In genomic region chr3:129690406-129690805, GRCh38 we compare ENCODE assay signal across 1 cellular context.
TF ChIP-seq lines count a peak whose summit lies in the region.

No MANE protein-coding gene starts in this region.

TF ChIP-seq in HepG2, 621 proteins besides CTCF, POLR2A, EP300 and RAD21 (continued from another document and continues in another):
- TF ChIP-seq ZBTB7A (CRISPR knock-in tag; IDR thresholded peaks at IDR 0.05) = no peak
- TF ChIP-seq USF2 (IDR thresholded peaks at IDR 0.05; ENCODE audit: low read depth, low read length) = peak; percentile 91
- peak; percentile 95; the same call in 1 of the 2 replicates for TF ChIP-seq USF2 (CRISPR knock-in tag; IDR thresholded peaks at IDR 0.05; ENCODE audit: borderline replicate concordance)
- TF ChIP-seq ZNF788 (CRISPR knock-in tag; IDR thresholded peaks at IDR 0.05; ENCODE audit: borderline replicate concordance) = no peak
- peak; percentile 34; the same call in 1 of the 2 replicates for TF ChIP-seq ELF1 (CRISPR knock-in tag; IDR thresholded peaks at IDR 0.05)
- TF ChIP-seq AFF4 (CRISPR knock-in tag; IDR thresholded peaks at IDR 0.05) = no peak
- TF ChIP-seq PBX2 (CRISPR knock-in tag; IDR thresholded peaks at IDR 0.05) = no peak
- no peak for TF ChIP-seq ZNF605 (CRISPR knock-in tag; IDR thresholded peaks at IDR 0.05)
- no peak for TF ChIP-seq ZNF253 (CRISPR knock-in tag; IDR thresholded peaks at IDR 0.05; ENCODE audit: borderline replicate concordance)
- TF ChIP-seq NFYC (CRISPR knock-in tag; IDR thresholded peaks at IDR 0.05) = peak; percentile 92
- TF ChIP-seq NCOA2 (CRISPR knock-in tag; IDR thresholded peaks at IDR 0.05) = no peak
- TF ChIP-seq NFYB (CRISPR knock-in tag; IDR thresholded peaks at IDR 0.05) = peak; percentile 74
- TF ChIP-seq POLR2G (IDR thresholded peaks at IDR 0.05; ENCODE audit: low read depth, low read length) = no peak
- no peak for TF ChIP-seq ZNF782 (CRISPR knock-in tag; IDR thresholded peaks at IDR 0.05; ENCODE audit: borderline replicate concordance)
- peak; percentile 23; the same call in 1 of the 2 replicates for TF ChIP-seq KAT8 (CRISPR knock-in tag; IDR thresholded peaks at IDR 0.05)
- TF ChIP-seq, protein P1, sequence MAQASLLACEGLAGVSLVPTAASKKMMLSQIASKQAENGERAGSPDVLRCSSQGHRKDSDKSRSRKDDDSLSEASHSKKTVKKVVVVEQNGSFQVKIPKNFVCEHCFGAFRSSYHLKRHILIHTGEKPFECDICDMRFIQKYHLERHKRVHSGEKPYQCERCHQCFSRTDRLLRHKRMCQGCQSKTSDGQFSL (CRISPR knock-in tag; IDR thresholded peaks at IDR 0.05) = no peak
- TF ChIP-seq ZKSCAN5 (CRISPR knock-in tag; IDR thresholded peaks at IDR 0.05) = no peak
- TF ChIP-seq, protein P2, sequence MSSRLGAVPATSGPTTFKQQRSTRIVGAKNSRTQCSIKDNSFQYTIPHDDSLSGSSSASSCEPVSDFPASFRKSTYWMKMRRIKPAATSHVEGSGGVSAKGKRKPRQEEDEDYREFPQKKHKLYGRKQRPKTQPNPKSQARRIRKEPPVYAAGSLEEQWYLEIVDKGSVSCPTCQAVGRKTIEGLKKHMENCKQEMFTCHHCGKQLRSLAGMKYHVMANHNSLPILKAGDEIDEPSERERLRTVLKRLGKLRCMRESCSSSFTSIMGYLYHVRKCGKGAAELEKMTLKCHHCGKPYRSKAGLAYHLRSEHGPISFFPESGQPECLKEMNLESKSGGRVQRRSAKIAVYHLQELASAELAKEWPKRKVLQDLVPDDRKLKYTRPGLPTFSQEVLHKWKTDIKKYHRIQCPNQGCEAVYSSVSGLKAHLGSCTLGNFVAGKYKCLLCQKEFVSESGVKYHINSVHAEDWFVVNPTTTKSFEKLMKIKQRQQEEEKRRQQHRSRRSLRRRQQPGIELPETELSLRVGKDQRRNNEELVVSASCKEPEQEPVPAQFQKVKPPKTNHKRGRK (CRISPR knock-in tag; IDR thresholded peaks at IDR 0.05) = no peak
- TF ChIP-seq DNMT1 (CRISPR knock-in tag; IDR thresholded peaks at IDR 0.05) = no peak
- TF ChIP-seq MAFF (IDR thresholded peaks at IDR 0.05; ENCODE audit: low read depth, low read length) = no peak
- TF ChIP-seq, protein P3, sequence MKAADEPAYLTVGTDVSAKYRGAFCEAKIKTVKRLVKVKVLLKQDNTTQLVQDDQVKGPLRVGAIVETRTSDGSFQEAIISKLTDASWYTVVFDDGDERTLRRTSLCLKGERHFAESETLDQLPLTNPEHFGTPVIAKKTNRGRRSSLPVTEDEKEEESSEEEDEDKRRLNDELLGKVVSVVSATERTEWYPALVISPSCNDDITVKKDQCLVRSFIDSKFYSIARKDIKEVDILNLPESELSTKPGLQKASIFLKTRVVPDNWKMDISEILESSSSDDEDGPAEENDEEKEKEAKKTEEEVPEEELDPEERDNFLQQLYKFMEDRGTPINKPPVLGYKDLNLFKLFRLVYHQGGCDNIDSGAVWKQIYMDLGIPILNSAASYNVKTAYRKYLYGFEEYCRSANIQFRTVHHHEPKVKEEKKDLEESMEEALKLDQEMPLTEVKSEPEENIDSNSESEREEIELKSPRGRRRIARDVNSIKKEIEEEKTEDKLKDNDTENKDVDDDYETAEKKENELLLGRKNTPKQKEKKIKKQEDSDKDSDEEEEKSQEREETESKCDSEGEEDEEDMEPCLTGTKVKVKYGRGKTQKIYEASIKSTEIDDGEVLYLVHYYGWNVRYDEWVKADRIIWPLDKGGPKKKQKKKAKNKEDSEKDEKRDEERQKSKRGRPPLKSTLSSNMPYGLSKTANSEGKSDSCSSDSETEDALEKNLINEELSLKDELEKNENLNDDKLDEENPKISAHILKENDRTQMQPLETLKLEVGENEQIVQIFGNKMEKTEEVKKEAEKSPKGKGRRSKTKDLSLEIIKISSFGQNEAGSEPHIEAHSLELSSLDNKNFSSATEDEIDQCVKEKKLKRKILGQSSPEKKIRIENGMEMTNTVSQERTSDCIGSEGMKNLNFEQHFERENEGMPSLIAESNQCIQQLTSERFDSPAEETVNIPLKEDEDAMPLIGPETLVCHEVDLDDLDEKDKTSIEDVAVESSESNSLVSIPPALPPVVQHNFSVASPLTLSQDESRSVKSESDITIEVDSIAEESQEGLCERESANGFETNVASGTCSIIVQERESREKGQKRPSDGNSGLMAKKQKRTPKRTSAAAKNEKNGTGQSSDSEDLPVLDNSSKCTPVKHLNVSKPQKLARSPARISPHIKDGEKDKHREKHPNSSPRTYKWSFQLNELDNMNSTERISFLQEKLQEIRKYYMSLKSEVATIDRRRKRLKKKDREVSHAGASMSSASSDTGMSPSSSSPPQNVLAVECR (CRISPR knock-in tag; IDR thresholded peaks at IDR 0.05; ENCODE audit: borderline replicate concordance) = no peak
- TF ChIP-seq, protein P4, sequence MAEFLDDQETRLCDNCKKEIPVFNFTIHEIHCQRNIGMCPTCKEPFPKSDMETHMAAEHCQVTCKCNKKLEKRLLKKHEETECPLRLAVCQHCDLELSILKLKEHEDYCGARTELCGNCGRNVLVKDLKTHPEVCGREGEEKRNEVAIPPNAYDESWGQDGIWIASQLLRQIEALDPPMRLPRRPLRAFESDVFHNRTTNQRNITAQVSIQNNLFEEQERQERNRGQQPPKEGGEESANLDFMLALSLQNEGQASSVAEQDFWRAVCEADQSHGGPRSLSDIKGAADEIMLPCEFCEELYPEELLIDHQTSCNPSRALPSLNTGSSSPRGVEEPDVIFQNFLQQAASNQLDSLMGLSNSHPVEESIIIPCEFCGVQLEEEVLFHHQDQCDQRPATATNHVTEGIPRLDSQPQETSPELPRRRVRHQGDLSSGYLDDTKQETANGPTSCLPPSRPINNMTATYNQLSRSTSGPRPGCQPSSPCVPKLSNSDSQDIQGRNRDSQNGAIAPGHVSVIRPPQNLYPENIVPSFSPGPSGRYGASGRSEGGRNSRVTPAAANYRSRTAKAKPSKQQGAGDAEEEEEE (CRISPR knock-in tag; IDR thresholded peaks at IDR 0.05; ENCODE audit: borderline replicate concordance) = no peak
- TF ChIP-seq SUZ12 (IDR thresholded peaks at IDR 0.05; ENCODE audit: low read depth, low read length) = peak; percentile 58; the same call in 1 of the 2 replicates
- TF ChIP-seq ZNF567 (CRISPR knock-in tag; IDR thresholded peaks at IDR 0.05; ENCODE audit: borderline replicate concordance) = no peak
- TF ChIP-seq GABPA (IDR thresholded peaks at IDR 0.05; ENCODE audit: low read depth, low read length) = no peak
- peak; percentile 57 for TF ChIP-seq GABPA (CRISPR knock-in tag; IDR thresholded peaks at IDR 0.05; ENCODE audit: low read depth)
- TF ChIP-seq ZNF143 (CRISPR knock-in tag; IDR thresholded peaks at IDR 0.05) = peak; percentile 90
- TF ChIP-seq ZNF136 (CRISPR knock-in tag; IDR thresholded peaks at IDR 0.05; ENCODE audit: low read depth) = no peak
- TF ChIP-seq SAP130 (CRISPR knock-in tag; IDR thresholded peaks at IDR 0.05; ENCODE audit: low read depth) = peak; percentile 15; the same call in 1 of the 2 replicates
- no peak for TF ChIP-seq KLF6 (CRISPR knock-in tag; IDR thresholded peaks at IDR 0.05)
- no peak for TF ChIP-seq ZHX2 (IDR thresholded peaks at IDR 0.05; ENCODE audit: low read depth)
- TF ChIP-seq ZHX2 (CRISPR knock-in tag; IDR thresholded peaks at IDR 0.05; ENCODE audit: borderline replicate concordance) = no peak
- TF ChIP-seq, protein P5, sequence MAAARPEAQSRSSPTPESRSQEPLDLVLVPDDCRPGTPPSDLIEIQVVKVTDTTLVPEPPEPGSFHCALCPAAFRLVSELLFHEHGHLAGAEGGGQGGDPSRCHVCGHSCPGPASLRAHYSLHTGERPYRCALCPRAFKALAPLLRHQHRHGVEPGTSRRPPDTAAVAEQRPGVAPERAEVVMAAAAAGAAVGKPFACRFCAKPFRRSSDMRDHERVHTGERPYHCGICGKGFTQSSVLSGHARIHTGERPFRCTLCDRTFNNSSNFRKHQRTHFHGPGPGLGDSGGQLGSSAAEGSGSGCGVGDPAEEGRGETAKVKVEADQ (CRISPR knock-in tag; IDR thresholded peaks at IDR 0.05; ENCODE audit: borderline replicate concordance) = no peak
- peak; percentile 98 for TF ChIP-seq THAP11 (CRISPR knock-in tag; IDR thresholded peaks at IDR 0.05)
- TF ChIP-seq ZNF33B (CRISPR knock-in tag; IDR thresholded peaks at IDR 0.05) = no peak
- no peak for TF ChIP-seq ZNF543 (CRISPR knock-in tag; IDR thresholded peaks at IDR 0.05)
- TF ChIP-seq ZNF644 (CRISPR knock-in tag; IDR thresholded peaks at IDR 0.05; ENCODE audit: low read depth) = no peak
- TF ChIP-seq ZNF34 (CRISPR knock-in tag; IDR thresholded peaks at IDR 0.05; ENCODE audit: borderline replicate concordance) = no peak
- 0 out of 2 replicates have a peak, but pooled peaks have one; percentile 14 for TF ChIP-seq GABPB1 (CRISPR knock-in tag; IDR thresholded peaks at IDR 0.05)
- no peak for TF ChIP-seq YEATS4 (CRISPR knock-in tag; IDR thresholded peaks at IDR 0.05; ENCODE audit: borderline replicate concordance)
- no peak for TF ChIP-seq ZNF552 (CRISPR knock-in tag; IDR thresholded peaks at IDR 0.05; ENCODE audit: borderline replicate concordance)
